ENCODE assay signal across 11 cellular contexts in the genomic region with DNA sequence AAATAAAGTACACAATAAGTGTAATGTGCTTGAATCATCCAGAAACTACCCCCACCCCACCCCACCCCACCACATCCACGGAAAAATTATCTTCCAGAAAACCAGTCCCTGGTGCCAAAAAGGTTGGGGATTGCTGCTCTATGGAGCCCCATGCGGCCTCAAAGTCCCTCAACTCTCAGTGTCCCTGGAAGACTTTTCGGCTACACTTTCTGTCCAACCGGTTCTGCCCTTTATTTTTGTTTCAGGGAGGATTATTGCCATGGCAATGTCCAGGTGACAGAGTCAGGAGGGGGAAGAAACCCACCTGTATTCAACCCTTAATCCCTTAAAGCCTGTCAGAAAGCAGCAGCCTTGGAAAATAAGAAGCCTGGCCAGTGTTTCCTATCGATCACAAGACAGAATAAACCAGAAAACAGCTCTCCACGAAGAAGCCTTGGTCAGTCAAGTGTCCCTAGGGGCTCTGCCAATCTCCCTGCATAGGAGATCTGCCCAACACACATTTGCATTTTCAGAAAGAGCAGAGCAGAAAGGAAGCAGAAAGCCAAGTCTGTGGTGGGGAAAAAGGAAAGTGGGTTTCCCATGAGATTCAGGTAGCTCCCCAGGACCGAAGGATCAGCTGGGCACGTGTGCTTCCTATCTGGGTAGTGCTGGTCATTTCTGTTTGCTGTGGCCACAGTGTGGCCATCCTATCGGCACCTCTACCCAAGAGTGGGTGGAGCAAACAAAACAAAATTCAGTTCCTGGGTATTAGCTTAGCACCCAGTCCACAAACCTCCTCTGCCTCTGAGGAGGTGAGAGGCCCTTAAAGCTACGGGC.
A peak's percentile ranks its signal among the peaks of the same experiment; 100 is the strongest.
DNase-seq lines count a peak whose midpoint lies in the region; ATAC-seq and TF ChIP-seq lines count a peak whose summit lies in the region.
"Had no signal": no experiment of that assay in that cellular context is flagged by ENCODE, and none has a peak within 500 bp of the region (broad histone marks: within the 10 kb centered on the region; RNA-seq: fewer than 3 reads in every experiment).

No MANE protein-coding gene starts in this region.

- H3K9me3 ChIP-seq in esophagus (ENCODE audit: control insufficient read depth in 2 of 2, insufficient read depth in 1 of 2, low read depth in 1 of 2, low read length in 1 of 2): no peaks in the 10 kb centered on the region
- H3K9me3 ChIP-seq in thyroid gland: no peaks in the 10 kb centered on the region

- H3K9me3 Mint-ChIP-seq in activated CD8-positive, alpha-beta T cell treated with anti-CD3 and anti-CD28 coated beads, Interleukin-2, amount 10 ng/mL, durations not matched to agents 7 days and 5 days (ENCODE audit: insufficient read depth): no peaks in the 10 kb centered on the region
- H3K9me3 Mint-ChIP-seq: activated CD4-positive, alpha-beta T cell treated with anti-CD3 and anti-CD28 coated beads, Interleukin-2, amount 10 ng/mL, durations not matched to agents 24 days and 14 days had no signal

- peaks cover 0 to 13% of the 10 kb centered on the region in 2 donors for H3K4me1 ChIP-seq in esophagus (ENCODE audit: control insufficient read depth in 2 of 2, insufficient read depth in 2 of 2, low read length in 1 of 2)
- peaks cover 69 to 86% of the 10 kb centered on the region in 2 donors for H3K4me1 ChIP-seq in thyroid gland

- peak; percentile 40 for ATAC-seq in GM19397 (IDR thresholded peaks at IDR 0.05; ENCODE audit: unreplicated experiment)
- ATAC-seq in HG03442 (IDR thresholded peaks at IDR 0.05; ENCODE audit: unreplicated experiment): peak; percentile 36
- ATAC-seq in activated CD8-positive, alpha-beta T cell treated with anti-CD3 and anti-CD28 coated beads, Interleukin-2, amount 10 ng/mL, durations not matched to agents 7 days and 5 days: no peak
- no peak for ATAC-seq in GM21515 (IDR thresholded peaks at IDR 0.05; ENCODE audit: unreplicated experiment)
- ATAC-seq: left ventricle myocardium superior had no signal

- peak in 1 of 2 donors; percentile 66 for TF ChIP-seq POLR2A in thyroid gland (IDR thresholded peaks at IDR 0.05)

- H3K27ac ChIP-seq in esophagus (ENCODE audit: low read depth in 2 of 2, low read length in 1 of 2) (peak overlapping the region; percentile 76 to 90), thyroid gland (peak overlapping the region; percentile 88 to 96 (median 95))

- no peak overlapping the region for H3K27ac Mint-ChIP-seq in activated CD8-positive, alpha-beta T cell treated with anti-CD3 and anti-CD28 coated beads, Interleukin-2, amount 10 ng/mL, durations not matched to agents 7 days and 5 days
- H3K27ac Mint-ChIP-seq: activated CD4-positive, alpha-beta T cell treated with anti-CD3 and anti-CD28 coated beads, Interleukin-2, amount 10 ng/mL, durations not matched to agents 24 days and 14 days had no signal

- POLR2A ChIA-PET in activated CD8-positive, alpha-beta T cell treated with anti-CD3 and anti-CD28 coated beads, Interleukin-2, amount 10 ng/mL, durations not matched to agents 7 days and 5 days (lab: Charles Lee): no interaction called here

- H3K27me3 ChIP-seq in esophagus (ENCODE audit: control insufficient read depth in 1 of 2, insufficient read depth in 2 of 2, low read length in 2 of 2): no peaks in the 10 kb centered on the region
- no peaks in the 10 kb centered on the region for H3K27me3 ChIP-seq in thyroid gland

- no peaks in the 10 kb centered on the region for H3K36me3 Mint-ChIP-seq in activated CD8-positive, alpha-beta T cell treated with anti-CD3 and anti-CD28 coated beads, Interleukin-2, amount 10 ng/mL, durations not matched to agents 7 days and 5 days (ENCODE audit: low read depth)

- intact Hi-C loops in thyroid gland (cut with DNase I): no loop called here

- H3K4me3 ChIP-seq in esophagus (ENCODE audit: low read depth in 1 of 2, low read length in 2 of 2) (no peak overlapping the region), thyroid gland (replicated peaks in 1 of 3) (no peak overlapping the region)
- H3K4me3 ChIP-seq: skin epidermis had no signal

- peak in 3 of 6 experiments; percentile 8 to 34 (median 23) for TF ChIP-seq CTCF in thyroid gland (IDR thresholded peaks at IDR 0.05)

- CTCF ChIA-PET in activated CD8-positive, alpha-beta T cell treated with anti-CD3 and anti-CD28 coated beads, Interleukin-2, amount 10 ng/mL, durations not matched to agents 7 days and 5 days (lab: Charles Lee): no interaction called here

- no peaks in the 10 kb centered on the region for H3K4me1 Mint-ChIP-seq in activated CD8-positive, alpha-beta T cell treated with anti-CD3 and anti-CD28 coated beads, Interleukin-2, amount 10 ng/mL, durations not matched to agents 7 days and 5 days (ENCODE audit: low read depth)
- H3K4me1 Mint-ChIP-seq: activated CD4-positive, alpha-beta T cell treated with anti-CD3 and anti-CD28 coated beads, Interleukin-2, amount 10 ng/mL, durations not matched to agents 24 days and 14 days had no signal

- H3K36me3 ChIP-seq in esophagus (ENCODE audit: control insufficient read depth in 2 of 2, insufficient read depth in 2 of 2, low read length in 1 of 2): no peaks in the 10 kb centered on the region
- H3K36me3 ChIP-seq in thyroid gland: no peaks in the 10 kb centered on the region

- WGBS in esophagus, 2 donors: 55 to 63% methylated on average over 10 of the region's 10 CpGs
- WGBS in thyroid gland, 2 donors: 28 to 34% methylated on average over 10 of the region's 10 CpGs

- no peaks in the 10 kb centered on the region for H3K27me3 Mint-ChIP-seq in activated CD8-positive, alpha-beta T cell treated with anti-CD3 and anti-CD28 coated beads, Interleukin-2, amount 10 ng/mL, durations not matched to agents 7 days and 5 days (ENCODE audit: low read depth)
- H3K27me3 Mint-ChIP-seq: activated CD4-positive, alpha-beta T cell treated with anti-CD3 and anti-CD28 coated beads, Interleukin-2, amount 10 ng/mL, durations not matched to agents 24 days and 14 days had no signal

- H3K4me3 Mint-ChIP-seq in activated CD8-positive, alpha-beta T cell treated with anti-CD3 and anti-CD28 coated beads, Interleukin-2, amount 10 ng/mL, durations not matched to agents 7 days and 5 days: no peak overlapping the region
- H3K4me3 Mint-ChIP-seq: activated CD4-positive, alpha-beta T cell treated with anti-CD3 and anti-CD28 coated beads, Interleukin-2, amount 10 ng/mL, durations not matched to agents 24 days and 14 days had no signal

- DNase-seq in thyroid gland: peak; percentile 77 to 79
- no peak for DNase-seq in activated CD8-positive, alpha-beta T cell treated with anti-CD3 and anti-CD28 coated beads, Interleukin-2, amount 10 ng/mL, durations not matched to agents 7 days and 5 days
- no peak for DNase-seq in activated naive CD4-positive, alpha-beta T cell (lab: John Stamatoyannopoulos, UW)
- DNase-seq: activated CD4-positive, alpha-beta T cell treated with anti-CD3 and anti-CD28 coated beads, Interleukin-2, amount 10 ng/mL, durations not matched to agents 24 days and 14 days; left ventricle myocardium superior; NCI-H2081 treated with DMSO at 0.1 percent for 48 hours had no signal

Comparison
In these comparisons a context has a peak if more than half of its experiments do, and no peak if none do; other contexts are left out.
1. ATAC-seq: peak in GM19397 (single experiment) and HG03442 (single experiment); none in activated CD8-positive, alpha-beta T cell treated with anti-CD3 and anti-CD28 coated beads, Interleukin-2, amount 10 ng/mL, durations not matched to agents 7 days and 5 days (single experiment) and GM21515 (single experiment).
2. DNase-seq: peak in thyroid gland (2 of 2); none in activated CD8-positive, alpha-beta T cell treated with anti-CD3 and anti-CD28 coated beads, Interleukin-2, amount 10 ng/mL, durations not matched to agents 7 days and 5 days (single experiment) and activated naive CD4-positive, alpha-beta T cell (0 of 4).